26 cellular contexts compared by ENCODE assay signal in the genomic region with DNA sequence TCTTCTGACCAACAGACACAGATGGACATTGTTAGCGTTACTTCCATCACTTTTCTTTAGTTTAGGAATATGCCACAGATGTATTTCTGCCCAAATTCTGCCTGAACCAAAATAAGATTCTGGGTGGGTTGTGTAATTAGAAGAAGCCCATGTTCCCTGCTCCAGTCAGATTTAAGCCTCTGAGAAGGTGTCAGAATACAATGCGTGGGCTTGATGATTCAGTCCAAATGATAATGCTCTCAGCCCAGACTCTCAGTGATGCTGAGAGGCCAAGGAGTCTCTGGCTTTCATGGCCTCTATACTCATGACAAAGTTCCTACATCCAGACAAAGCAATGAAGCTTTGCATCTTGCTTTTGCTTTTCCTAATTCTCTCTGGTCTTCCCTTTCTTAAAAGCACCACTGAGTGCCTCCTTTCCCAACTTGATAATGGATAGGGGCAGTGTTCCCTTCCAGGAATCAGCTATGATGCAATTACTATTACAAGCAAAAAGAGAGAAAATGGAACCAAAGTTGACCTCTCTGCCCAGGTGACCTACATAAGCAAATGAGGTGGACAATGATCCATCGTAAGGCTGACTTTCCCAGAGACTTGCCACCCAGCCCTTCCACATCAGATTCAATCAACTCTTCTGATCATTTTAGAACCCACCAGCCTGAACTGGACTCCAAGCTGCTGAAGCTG. TPM values are rescaled to one million over a fixed set of nuclear protein-coding genes. Genes with fewer than 3 reads are reported as not detected.
A peak's percentile ranks its signal among the peaks of the same experiment; 100 is the strongest.
DNase-seq lines count a peak whose midpoint lies in the region; ATAC-seq and TF ChIP-seq lines count a peak whose summit lies in the region.
"Had no signal": no experiment of that assay in that cellular context is flagged by ENCODE, and none has a peak within 500 bp of the region (broad histone marks: within the 10 kb centered on the region; RNA-seq: fewer than 3 reads in every experiment).

No MANE protein-coding gene starts in this region.

- H3K4me3 ChIP-seq in GM23248 (no peak overlapping the region), fibroblast of the aortic adventitia (ENCODE audit: low read depth, low read length) (no peak overlapping the region)
- H3K4me3 ChIP-seq: BLaER1 treated with 17β-estradiol and CSF1 and Interleukin-3, amounts not matched to agents 10 nM and 100 nM; PC-9; SJCRH30 had no signal

- H3K79me2 ChIP-seq in GM23248 (ENCODE audit: insufficient read depth), result no peaks in the 10 kb centered on the region

- H3K4me1 ChIP-seq in GM23248 (ENCODE audit: insufficient read depth), result 0 out of 2 replicates have a peak, but pooled peaks cover 3% of the 10 kb centered on the region
- H3K4me1 ChIP-seq: BLaER1 treated with 17β-estradiol and CSF1 and Interleukin-3, amounts not matched to agents 10 nM and 100 nM; SJCRH30 had no signal

- in situ Hi-C loops in GM23248 (cut with MboI), result no loop called here

- no peak overlapping the region for H3K9ac ChIP-seq in GM23248
- H3K9ac ChIP-seq: BLaER1 treated with 17β-estradiol and CSF1 and Interleukin-3, amounts not matched to agents 10 nM and 100 nM had no signal

- WGBS in GM23248 (ENCODE audit: low coverage in 1 of 2, low lambda C conversion rate in 2 of 2, missing lambda C conversion rate in 2 of 2), 2 experiments, result 94 to 96% methylated on average over 3 of the region's 3 CpGs

- H3K27ac Mint-ChIP-seq in WTC11, result 0 out of 2 replicates have a peak overlapping the region, but pooled peaks have one; percentile 34
- no peak overlapping the region for H3K27ac Mint-ChIP-seq in osteocyte (ENCODE audit: unreplicated experiment)
- no peak overlapping the region for H3K27ac Mint-ChIP-seq in CD4-positive, alpha-beta T cell
- H3K27ac Mint-ChIP-seq: CD4-positive, alpha-beta memory T cell had no signal

- no peaks in the 10 kb centered on the region for H4K20me1 ChIP-seq in GM23248 (ENCODE audit: insufficient read depth)
- H4K20me1 ChIP-seq: BLaER1 treated with 17β-estradiol and CSF1 and Interleukin-3, amounts not matched to agents 10 nM and 100 nM had no signal

- H3K9me3 Mint-ChIP-seq in WTC11, result no peaks in the 10 kb centered on the region
- H3K9me3 Mint-ChIP-seq in osteocyte (ENCODE audit: unreplicated experiment), result no peaks in the 10 kb centered on the region
- H3K9me3 Mint-ChIP-seq in CD4-positive, alpha-beta T cell, result no peaks in the 10 kb centered on the region

- H3K4me1 Mint-ChIP-seq in WTC11 (peaks cover 16% of the 10 kb centered on the region), osteocyte (ENCODE audit: unreplicated experiment) (peaks cover 7% of the 10 kb centered on the region)
- H3K4me1 Mint-ChIP-seq in CD4-positive, alpha-beta T cell (ENCODE audit: low read depth), result no peaks in the 10 kb centered on the region
- H3K4me1 Mint-ChIP-seq: CD4-positive, alpha-beta memory T cell had no signal

- ATAC-seq in WTC11, result no peak
- no peak for ATAC-seq in left ventricle myocardium superior
- no peak for ATAC-seq in CD4-positive, alpha-beta T cell (ENCODE audit: poor library complexity)
- ATAC-seq: Right ventricle myocardium inferior, SK-N-SH treated with all-trans-retinoic acid at 6 μM for 48 hours had no signal

- no peak overlapping the region for H3K4me2 ChIP-seq in GM23248 (ENCODE audit: unreplicated experiment)
- H3K4me2 ChIP-seq: BLaER1 treated with 17β-estradiol and CSF1 and Interleukin-3, amounts not matched to agents 10 nM and 100 nM; PC-9 had no signal

- H3K4me3 Mint-ChIP-seq in WTC11 (no peak overlapping the region), osteocyte (ENCODE audit: unreplicated experiment) (no peak overlapping the region)
- no peak overlapping the region for H3K4me3 Mint-ChIP-seq in CD4-positive, alpha-beta T cell
- H3K4me3 Mint-ChIP-seq: CD4-positive, alpha-beta memory T cell had no signal

- DNase-seq in GM23248 (peak; percentile 20), WTC11 (ENCODE audit: low spot score) (no peak), fibroblast of the aortic adventitia (ENCODE audit: low read depth) (peak; percentile 11), osteocyte (ENCODE audit: extremely low spot score, unreplicated experiment) (peak; percentile 36), NCI-H510A treated with DMSO at 0.1 percent for 48 hours (lab: John Stamatoyannopoulos, UW) (no peak), left ventricle myocardium superior (no peak), SW480 (ENCODE audit: low spot score) (no peak)
- no peak for DNase-seq in CD4-positive, alpha-beta T cell
- DNase-seq: AML-193; CD4-positive, alpha-beta memory T cell; COR-L47; DMS53; GOT3; HCEC 1CT; NCI-H1092 treated with DMSO at 0.1 percent for 48 hours; NCI-H1436; NCI-H187 treated with DMSO at 0.1 percent for 48 hours; NCI-H2171 treated with DMSO at 0.1 percent for 48 hours; NCI-H526; NCI-H82; NK-92 treated with Interleukin-12 subunit alpha and Interleukin-12 subunit beta, amount 100 ng/mL, for 24 hours; PC-9; SJCRH30 had no signal

- H3K9me2 ChIP-seq in GM23248 (ENCODE audit: insufficient read depth), result no peaks in the 10 kb centered on the region

- no peaks in the 10 kb centered on the region for H3K36me3 ChIP-seq in GM23248 (ENCODE audit: low read depth)
- H3K36me3 ChIP-seq: BLaER1 treated with 17β-estradiol and CSF1 and Interleukin-3, amounts not matched to agents 10 nM and 100 nM; SJCRH30 had no signal

- no peaks in the 10 kb centered on the region for H3F3A ChIP-seq in GM23248 (ENCODE audit: insufficient read depth)

- no peaks in the 10 kb centered on the region for H3K27me3 Mint-ChIP-seq in WTC11 (ENCODE audit: low read depth)
- H3K27me3 Mint-ChIP-seq in osteocyte (ENCODE audit: unreplicated experiment), result peaks cover 3% of the 10 kb centered on the region
- H3K27me3 Mint-ChIP-seq in CD4-positive, alpha-beta T cell, result no peaks in the 10 kb centered on the region

- H3K36me3 Mint-ChIP-seq in WTC11, result no peaks in the 10 kb centered on the region
- no peaks in the 10 kb centered on the region for H3K36me3 Mint-ChIP-seq in osteocyte (ENCODE audit: unreplicated experiment)
- no peaks in the 10 kb centered on the region for H3K36me3 Mint-ChIP-seq in CD4-positive, alpha-beta T cell (ENCODE audit: low read depth)
- H3K36me3 Mint-ChIP-seq: CD4-positive, alpha-beta memory T cell had no signal

- POLR2A ChIA-PET in WTC11 (lab: Charles Lee), result no interaction called here
- POLR2A ChIA-PET in CD4-positive, alpha-beta T cell (lab: Charles Lee), result no interaction called here

- TF ChIP-seq CTCF in WTC11 (IDR thresholded peaks at IDR 0.05), result no peak
- TF ChIP-seq CTCF in fibroblast of the aortic adventitia (IDR thresholded peaks at IDR 0.05; ENCODE audit: insufficient read depth, low read length), result no peak
- no peak for TF ChIP-seq CTCF in osteocyte (IDR thresholded peaks at IDR 0.05)
- no peak for TF ChIP-seq CTCF in CD4-positive, alpha-beta T cell (IDR thresholded peaks at IDR 0.05)

- H2AFZ ChIP-seq in GM23248, result no peak overlapping the region
- H2AFZ ChIP-seq: PC-9 had no signal

- H3K9me3 ChIP-seq in GM23248 (ENCODE audit: low read depth), result no peaks in the 10 kb centered on the region
- H3K9me3 ChIP-seq in CD4-positive, alpha-beta T cell (ENCODE audit: control insufficient read depth, low read length), result no peaks in the 10 kb centered on the region
- H3K9me3 ChIP-seq: BLaER1 treated with 17β-estradiol and CSF1 and Interleukin-3, amounts not matched to agents 10 nM and 100 nM; SJCRH30 had no signal

- no peak overlapping the region for H3K27ac ChIP-seq in GM23248
- no peak overlapping the region for H3K27ac ChIP-seq in CD4-positive, alpha-beta T cell (ENCODE audit: low read depth, low read length)
- H3K27ac ChIP-seq: BLaER1 treated with 17β-estradiol and CSF1 and Interleukin-3, amounts not matched to agents 10 nM and 100 nM; PC-9; SJCRH30 had no signal

- CTCF ChIA-PET in WTC11 (lab: Charles Lee), result interaction anchor here (1.6 kb wide), 1 partner anchor 540 kb away, joined by 4 read pairs; no protein-coding TSS in a partner anchor
- CTCF ChIA-PET in CD4-positive, alpha-beta T cell (lab: Charles Lee), result no interaction called here

- no peaks in the 10 kb centered on the region for H3K27me3 ChIP-seq in GM23248 (replicated peaks; ENCODE audit: insufficient read depth)
- no peaks in the 10 kb centered on the region for H3K27me3 ChIP-seq in CD4-positive, alpha-beta T cell (ENCODE audit: control insufficient read depth, insufficient read depth, low read length)
- H3K27me3 ChIP-seq: BLaER1 treated with 17β-estradiol and CSF1 and Interleukin-3, amounts not matched to agents 10 nM and 100 nM; SJCRH30 had no signal

- intact Hi-C loops in left ventricle myocardium superior (cut with micrococcal nuclease), result no loop called here
- intact Hi-C loops in CD4-positive, alpha-beta T cell (cut with DNase I, micrococcal nuclease), result no loop called here

TF ChIP-seq in WTC11, 78 proteins besides CTCF, POLR2A, EP300 and RAD21 (continues in another document):
- TF ChIP-seq, protein P1, sequence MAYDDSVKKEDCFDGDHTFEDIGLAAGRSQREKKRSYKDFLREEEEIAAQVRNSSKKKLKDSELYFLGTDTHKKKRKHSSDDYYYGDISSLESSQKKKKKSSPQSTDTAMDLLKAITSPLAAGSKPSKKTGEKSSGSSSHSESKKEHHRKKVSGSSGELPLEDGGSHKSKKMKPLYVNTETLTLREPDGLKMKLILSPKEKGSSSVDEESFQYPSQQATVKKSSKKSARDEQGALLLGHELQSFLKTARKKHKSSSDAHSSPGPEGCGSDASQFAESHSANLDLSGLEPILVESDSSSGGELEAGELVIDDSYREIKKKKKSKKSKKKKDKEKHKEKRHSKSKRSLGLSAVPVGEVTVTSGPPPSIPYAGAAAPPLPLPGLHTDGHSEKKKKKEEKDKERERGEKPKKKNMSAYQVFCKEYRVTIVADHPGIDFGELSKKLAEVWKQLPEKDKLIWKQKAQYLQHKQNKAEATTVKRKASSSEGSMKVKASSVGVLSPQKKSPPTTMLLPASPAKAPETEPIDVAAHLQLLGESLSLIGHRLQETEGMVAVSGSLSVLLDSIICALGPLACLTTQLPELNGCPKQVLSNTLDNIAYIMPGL (CRISPR knock-in tag; IDR thresholded peaks at IDR 0.05), result no peak
- TF ChIP-seq, protein P2, sequence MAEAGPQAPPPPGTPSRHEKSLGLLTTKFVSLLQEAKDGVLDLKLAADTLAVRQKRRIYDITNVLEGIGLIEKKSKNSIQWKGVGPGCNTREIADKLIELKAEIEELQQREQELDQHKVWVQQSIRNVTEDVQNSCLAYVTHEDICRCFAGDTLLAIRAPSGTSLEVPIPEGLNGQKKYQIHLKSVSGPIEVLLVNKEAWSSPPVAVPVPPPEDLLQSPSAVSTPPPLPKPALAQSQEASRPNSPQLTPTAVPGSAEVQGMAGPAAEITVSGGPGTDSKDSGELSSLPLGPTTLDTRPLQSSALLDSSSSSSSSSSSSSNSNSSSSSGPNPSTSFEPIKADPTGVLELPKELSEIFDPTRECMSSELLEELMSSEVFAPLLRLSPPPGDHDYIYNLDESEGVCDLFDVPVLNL (CRISPR knock-in tag; IDR thresholded peaks at IDR 0.05; ENCODE audit: borderline replicate concordance, low read depth), result no peak
- TF ChIP-seq CREM (CRISPR knock-in tag; IDR thresholded peaks at IDR 0.05), result no peak
- no peak for TF ChIP-seq TP53 (CRISPR knock-in tag; IDR thresholded peaks at IDR 0.05)

RNA-seq across cellular contexts. Expression of gene SEC16B, which starts 8.8 kb away (rescaled TPM):
- 1.5 and 1.9 TPM in 2 replicates for total RNA-seq in GM23248 (2014; rRNA removed; shearing (Covaris generic))
- polyA plus RNA-seq in GM23248 (2016; fragmentation: Nextera tagmentation; extraction: Ambion mirVana), result 1.8 and 2.2 TPM in 2 replicates
- total RNA-seq in WTC11 (2021) (0.90 to 1.7 TPM (median 0.92 TPM) in 3 replicates), fibroblast of the aortic adventitia (ENCODE audit: low replicate concordance) (1.6 and 4.8 TPM in 2 replicates), osteocyte (0.64 and 0.76 TPM in 2 replicates), left ventricle myocardium superior (1.8 TPM)
- not detected for total RNA-seq in CD4-positive, alpha-beta T cell
- total RNA-seq: CD4-positive, alpha-beta memory T cell had no signal
- polyA plus RNA-seq: CD4-positive, alpha-beta memory T cell had no signal

Comparison
In these comparisons a context has a peak if more than half of its experiments do, and no peak if none do; other contexts are left out.
1. DNase-seq: peak in GM23248 (single experiment), fibroblast of the aortic adventitia (single experiment) and osteocyte (single experiment); none in WTC11 (single experiment), NCI-H510A treated with DMSO at 0.1 percent for 48 hours (single experiment), left ventricle myocardium superior (single experiment), SW480 (single experiment) and CD4-positive, alpha-beta T cell (0 of 10).